Comparison of ENCODE assay signal across 7 cellular contexts in genomic region chr19:35869327-35870123, GRCh38. TPM values are rescaled to one million over a fixed set of nuclear protein-coding genes. Genes with fewer than 3 reads are reported as not detected.
A peak's percentile ranks its signal among the peaks of the same experiment; 100 is the strongest.
DNase-seq lines count a peak whose midpoint lies in the region; ATAC-seq and TF ChIP-seq lines count a peak whose summit lies in the region.

No MANE protein-coding gene starts in this region.

- peak overlapping the region; percentile 49 for H3K4me3 Mint-ChIP-seq in activated naive CD4-positive, alpha-beta T cell treated with anti-CD3 and anti-CD28 coated beads, Interleukin-2, amount 10 ng/mL, durations not matched to agents 7 days and 5 days

- H3K9me3 Mint-ChIP-seq in activated naive CD4-positive, alpha-beta T cell treated with anti-CD3 and anti-CD28 coated beads, Interleukin-2, amount 10 ng/mL, durations not matched to agents 7 days and 5 days = no peaks in the 10 kb centered on the region

- no peak for TF ChIP-seq CTCF in uterus (IDR thresholded peaks at IDR 0.05)

- no peak overlapping the region for H3K27ac Mint-ChIP-seq in activated naive CD4-positive, alpha-beta T cell treated with anti-CD3 and anti-CD28 coated beads, Interleukin-2, amount 10 ng/mL, durations not matched to agents 7 days and 5 days

- H3K4me3 ChIP-seq in SK-N-MC (peak overlapping the region; percentile 82), uterus (no peak overlapping the region)

- DNase-seq in NCI-H1092 (lab: John Stamatoyannopoulos, UW) (peak; percentile 78), SK-N-MC (ENCODE audit: low read depth, low spot score) (peak; percentile 85), globus pallidus (ENCODE audit: low spot score) (peak; percentile 85), pons (ENCODE audit: low spot score) (peak; percentile 81), uterus (peak; percentile 47 to 63)
- DNase-seq in activated naive CD4-positive, alpha-beta T cell treated with anti-CD3 and anti-CD28 coated beads, Interleukin-2, amount 10 ng/mL, durations not matched to agents 7 days and 5 days = peak; percentile 90

- H3K36me3 Mint-ChIP-seq in activated naive CD4-positive, alpha-beta T cell treated with anti-CD3 and anti-CD28 coated beads, Interleukin-2, amount 10 ng/mL, durations not matched to agents 7 days and 5 days = no peaks in the 10 kb centered on the region

- peak; percentile 74 for ATAC-seq in GM19035 (IDR thresholded peaks at IDR 0.05; ENCODE audit: unreplicated experiment)

- H3K4me1 Mint-ChIP-seq in activated naive CD4-positive, alpha-beta T cell treated with anti-CD3 and anti-CD28 coated beads, Interleukin-2, amount 10 ng/mL, durations not matched to agents 7 days and 5 days = peaks cover 16% of the 10 kb centered on the region

- H3K9ac ChIP-seq in SK-N-MC (ENCODE audit: insufficient read length) = no peak overlapping the region

- peak overlapping the region; percentile 52; the same call in 1 of the 2 replicates for H3K27ac ChIP-seq in SK-N-MC
- no peak overlapping the region for H3K27ac ChIP-seq in uterus

- no peak for TF ChIP-seq POLR2A in uterus (IDR thresholded peaks at IDR 0.05)

- H3K36me3 ChIP-seq in SK-N-MC (ENCODE audit: insufficient read depth, low read length) (no peaks in the 10 kb centered on the region), uterus (no peaks in the 10 kb centered on the region)

- H3K4me1 ChIP-seq in uterus = peaks cover 0 to 14% of the 10 kb centered on the region in 2 donors

- peaks cover 0 to 3% of the 10 kb centered on the region in 2 donors for H3K27me3 ChIP-seq in uterus

- CTCF ChIA-PET in activated naive CD4-positive, alpha-beta T cell treated with anti-CD3 and anti-CD28 coated beads, Interleukin-2, amount 10 ng/mL, durations not matched to agents 7 days and 5 days (lab: Charles Lee) = interaction anchor here (0.6 kb wide), 1 partner anchor 70 kb away, joined by 4 read pairs; no protein-coding TSS in a partner anchor

- intact Hi-C loops in uterus (cut with DNase I; ENCODE audit: low total_unique reads) = no loop called here

- H3K27me3 Mint-ChIP-seq in activated naive CD4-positive, alpha-beta T cell treated with anti-CD3 and anti-CD28 coated beads, Interleukin-2, amount 10 ng/mL, durations not matched to agents 7 days and 5 days = peaks cover 68% of the 10 kb centered on the region

- no peaks in the 10 kb centered on the region for H3K9me3 ChIP-seq in SK-N-MC (ENCODE audit: low read depth, low read length)
- no peaks in the 10 kb centered on the region for H3K9me3 ChIP-seq in uterus

RNA-seq across cellular contexts. Expression of gene APLP1, which starts 1.2 kb away (rescaled TPM):
- total RNA-seq in uterus = 10 to 100 TPM in 1 of 4 donors, 1 to 10 TPM in 1, not detected in 2; 6.1 to 16.2 TPM

RNA-seq across cellular contexts. Expression of gene KIRREL2, which starts 12.8 kb away (rescaled TPM):
- 1 to 10 TPM in 1 of 4 donors, under 1 TPM in 1, not detected in 2; 0.55 to 2.8 TPM for total RNA-seq in uterus

RNA-seq across cellular contexts. Expression of gene NPHS1, which starts 17.2 kb away (rescaled TPM):
- under 1 TPM in 1 of 4 donors, not detected in 3; 0.14 TPM for total RNA-seq in uterus

RNA-seq across cellular contexts. Expression of gene NFKBID, which starts 30.8 kb away (rescaled TPM):
- 10 to 100 TPM in 2 of 4 donors, 1 to 10 TPM in 2; 4.4 to 18.2 (median 9.5) TPM for total RNA-seq in uterus

RNA-seq across cellular contexts. Expression of gene HCST, which starts 32.8 kb away (rescaled TPM):
- 10 to 100 TPM in 1 of 4 donors, 1 to 10 TPM in 2, not detected in 1; 1.6 to 47.1 (median 4.5) TPM for total RNA-seq in uterus
